27 cellular contexts compared by ENCODE assay signal in the genomic region with DNA sequence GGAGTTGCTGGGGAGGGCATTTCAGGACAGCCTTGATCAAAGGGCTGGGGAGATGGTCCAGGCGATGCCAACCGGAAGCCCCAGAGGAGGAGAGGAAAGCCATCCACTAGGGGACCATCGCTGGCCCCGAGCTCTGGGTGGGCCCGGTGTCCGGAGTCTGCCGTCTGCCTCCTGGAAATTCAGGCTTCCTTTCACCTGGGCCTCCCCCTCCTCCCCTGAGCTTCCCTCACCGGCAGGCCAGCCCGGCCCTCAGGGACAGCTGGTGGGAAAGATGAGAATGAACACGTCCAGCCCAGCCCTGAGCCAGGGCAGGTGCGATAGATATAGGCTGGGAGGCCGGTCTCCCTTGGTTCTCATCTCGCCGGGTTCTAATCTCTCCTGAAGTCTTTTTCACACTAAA. TPM values are rescaled to one million over a fixed set of nuclear protein-coding genes. Genes with fewer than 3 reads are reported as not detected.
"Had no signal": no experiment of that assay in that cellular context is flagged by ENCODE, and none has a peak within 500 bp of the region (broad histone marks: within the 10 kb centered on the region; RNA-seq: fewer than 3 reads in every experiment).

No MANE protein-coding gene starts in this region.

- H3K9ac ChIP-seq: SK-N-SH had no signal

- H3K9me3 ChIP-seq: Peyer's patch, SJSA1, SK-N-SH had no signal

- ATAC-seq: activated CD4-positive, CD25-positive, alpha-beta regulatory T cell treated with anti-CD3 and anti-CD28 coated beads, Interleukin-2, amount 50 U/mL, for 24 hours; activated naive CD8-positive, alpha-beta T cell treated with anti-CD3 and anti-CD28 coated beads, Interleukin-2, amount 50 U/mL, for 24 hours; PC-3; WTC11 had no signal

- DNase-seq: activated CD4-positive, alpha-beta memory T cell treated with anti-CD3 and anti-CD28 coated beads for 36 hours; activated CD4-positive, alpha-beta T cell treated with anti-CD3 and anti-CD28 coated beads for 4 hours; activated CD4-positive, alpha-beta T cell treated with anti-CD3 and anti-CD28 coated beads, Interleukin-2, amount 50 U/mL, for 1 hour; activated CD8-positive, alpha-beta memory T cell treated with anti-CD3 and anti-CD28 coated beads, Interleukin-2, amount 50 U/mL, for 4 hours; activated effector memory CD4-positive, alpha-beta T cell treated with Interleukin-2 at 50 U/mL for 16 hours; activated naive CD4-positive, alpha-beta T cell treated with anti-CD3 and anti-CD28 coated beads, Interleukin-2, amount 10 ng/mL, durations not matched to agents 7 days and 5 days; activated naive CD8-positive, alpha-beta T cell treated with anti-CD3 and anti-CD28 coated beads, Interleukin-2, amount 50 U/mL, for 24 hours; activated T-cell treated with anti-CD3 and anti-CD28 coated beads for 4 hours; activated T-cell treated with anti-CD3 and anti-CD28 coated beads, Interleukin-2, amount 50 U/mL, for 48 hours; anterior cingulate cortex; central memory CD4-positive, alpha-beta T cell; NCI-H1092 treated with DMSO at 0.1 percent for 48 hours; NCI-H187; NCI-H2029 treated with DMSO at 0.1 percent for 48 hours; NCI-H345; NCI-H524 treated with DMSO at 0.1 percent for 48 hours; PC-3; Peyer's patch; RPMI8226; SHP77 treated with DMSO at 0.1 percent for 48 hours; SK-N-SH had no signal

- H3K4me3 ChIP-seq: Peyer's patch, SJSA1 had no signal

- H3K27me3 ChIP-seq: Peyer's patch had no signal

- H3K36me3 ChIP-seq: Peyer's patch, SJSA1 had no signal

- H3K4me1 ChIP-seq: Peyer's patch, SJSA1 had no signal

- FAIRE-seq: bronchial epithelial cell, TTC549 had no signal

- H3K4me2 ChIP-seq: SK-N-SH had no signal

- H3K27ac ChIP-seq: Peyer's patch, SJSA1 had no signal

RNA-seq across cellular contexts. Expression of gene IRX4, which starts 17.2 kb away (rescaled TPM):
- total RNA-seq: activated CD4-positive, alpha-beta memory T cell treated with anti-CD3 and anti-CD28 coated beads for 36 hours; M059J; PC-3; Peyer's patch; SJSA1 had no signal
- polyA plus RNA-seq: SK-N-SH had no signal
